Comparison of ENCODE assay signal across 9 cellular contexts in the genomic region with DNA sequence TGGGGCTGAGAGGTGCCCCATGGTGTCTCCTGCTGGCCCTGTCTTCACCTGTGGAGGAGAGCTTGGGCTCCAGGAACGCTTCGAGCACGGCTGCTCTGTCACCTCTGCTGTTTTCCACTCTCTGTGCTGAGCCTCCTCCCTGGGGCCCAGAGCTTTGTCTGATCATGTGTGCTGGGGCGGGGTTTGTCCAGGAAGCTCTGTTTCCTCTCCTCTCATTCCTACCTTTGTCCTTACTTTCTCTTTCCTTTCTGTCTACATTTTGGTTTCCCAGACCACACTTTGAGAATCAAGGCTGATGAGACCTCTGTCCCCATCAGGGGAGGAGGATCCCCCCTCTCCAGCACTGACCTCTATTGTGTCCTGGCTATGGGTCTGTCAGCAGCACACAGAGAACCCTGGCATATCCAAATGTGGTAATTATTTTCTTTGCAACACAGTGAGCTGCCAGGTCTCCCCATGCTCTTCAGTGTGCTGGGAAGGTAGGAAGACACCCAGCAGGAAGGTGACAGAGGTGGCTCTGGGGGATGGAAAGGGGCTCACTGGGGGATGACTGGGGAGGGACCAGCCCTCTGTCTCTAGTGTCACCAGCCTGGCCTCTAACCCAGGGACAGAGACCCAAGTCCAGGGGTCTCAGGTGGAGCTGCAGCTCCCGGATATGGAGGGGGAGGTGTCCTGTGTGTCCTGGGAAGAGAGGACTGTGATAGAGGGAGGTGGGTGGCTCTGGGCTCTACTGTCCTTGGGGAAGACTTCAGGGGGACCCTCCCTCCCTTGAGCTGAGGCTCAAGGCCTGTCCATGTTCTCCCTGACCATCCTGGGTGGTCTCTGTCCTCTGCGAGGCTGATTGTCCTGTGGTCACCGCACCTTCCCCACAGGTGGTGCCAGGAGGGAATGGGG. TPM values are rescaled to one million over a fixed set of nuclear protein-coding genes. Genes with fewer than 3 reads are reported as not detected.
DNase-seq lines count a peak whose midpoint lies in the region; ATAC-seq, FAIRE-seq and TF ChIP-seq lines count a peak whose summit lies in the region.
"Had no signal": no experiment of that assay in that cellular context is flagged by ENCODE, and none has a peak within 500 bp of the region (broad histone marks: within the 10 kb centered on the region; RNA-seq: fewer than 3 reads in every experiment).

A gene (minus strand): TSS at position 128 of the 894 bp plus-strand sequence. CDS start 107 bp downstream, at position 21.

- peaks cover 41% of the 10 kb centered on the region for H3K4me1 Mint-ChIP-seq in activated T-helper 2 cell treated with anti-CD3 and anti-CD28 coated beads, Interferon-gamma antibody, Interleukin-2, Interleukin-4, amounts not matched to agents 10 μg/mL and 5 μg/mL and 100 μg/mL, durations not matched to agents 14 hours and 24 hours and 36 hours (ENCODE audit: low read depth)

- H3K36me3 ChIP-seq in kidney (ENCODE audit: control insufficient read depth in 1 of 2, insufficient read depth in 2 of 2, low read length in 2 of 2) = no peaks in the 10 kb centered on the region
- no peaks in the 10 kb centered on the region for H3K36me3 ChIP-seq in brain microvascular endothelial cell (replicated peaks)

- peak within 1 kb of the TSS in 1 of 2 donors; percentile 72 for H3K9ac ChIP-seq in kidney (ENCODE audit: low read length in 2 of 2)

- H3K4me3 Mint-ChIP-seq in activated T-helper 2 cell treated with anti-CD3 and anti-CD28 coated beads, Interferon-gamma antibody, Interleukin-2, Interleukin-4, amounts not matched to agents 10 μg/mL and 5 μg/mL and 100 μg/mL, durations not matched to agents 14 hours and 24 hours and 36 hours (ENCODE audit: low read depth) = peak within 1 kb of the TSS; percentile 90

- no peak for FAIRE-seq in kidney (lab: Jason Lieb, UNC)

- ATAC-seq in HG03521 (IDR thresholded peaks at IDR 0.05; ENCODE audit: unreplicated experiment) = no peak

- DNase-seq in GM10266 (ENCODE audit: extremely low spot score) (peak; percentile 62), NCI-H526 (lab: John Stamatoyannopoulos, UW) (peak; percentile 27 to 72), kidney (no peak), brain microvascular endothelial cell (no peak), DMS 273 (lab: John Stamatoyannopoulos, UW; ENCODE audit: unreplicated experiment) (no peak)
- peak; percentile 63 for DNase-seq in activated T-helper 2 cell treated with anti-CD3 and anti-CD28 coated beads, Interferon-gamma antibody, Interleukin-2, Interleukin-4, amounts not matched to agents 10 μg/mL and 5 μg/mL and 100 μg/mL, durations not matched to agents 14 hours and 24 hours and 36 hours (ENCODE audit: low spot score)
- DNase-seq in stimulated activated CD8-positive, alpha-beta memory T cell treated with anti-CD3 and anti-CD28 coated beads, Interleukin-12 subunit alpha, Interleukin-12 subunit beta, amount 100 ng/mL, for 1 hour (ENCODE audit: low read depth) = peak; percentile 3

- intact Hi-C loops in activated T-helper 2 cell treated with anti-CD3 and anti-CD28 coated beads, Interferon-gamma antibody, Interleukin-2, Interleukin-4, amounts not matched to agents 10 μg/mL and 5 μg/mL and 100 μg/mL, durations not matched to agents 14 hours and 24 hours and 36 hours (cut with micrococcal nuclease) = loop anchor here (1.0 to 5.0 kb wide), 2 partner anchors 61 to 78 kb away; no protein-coding TSS in a partner anchor
- intact Hi-C loops in kidney (cut with DNase I) = no loop called here

- H3K27me3 Mint-ChIP-seq in activated T-helper 2 cell treated with anti-CD3 and anti-CD28 coated beads, Interferon-gamma antibody, Interleukin-2, Interleukin-4, amounts not matched to agents 10 μg/mL and 5 μg/mL and 100 μg/mL, durations not matched to agents 14 hours and 24 hours and 36 hours (ENCODE audit: low read depth) = no peaks in the 10 kb centered on the region

- H3K9me3 ChIP-seq in kidney (ENCODE audit: control insufficient read depth in 1 of 2, low read length in 2 of 2) = no peaks in the 10 kb centered on the region

- TF ChIP-seq CTCF in GM10266 (IDR thresholded peaks at IDR 0.05; ENCODE audit: control insufficient read depth, insufficient read depth, low read depth, missing control alignments) (no peak), kidney (IDR thresholded peaks at IDR 0.05; ENCODE audit: borderline replicate concordance, extremely low read depth, insufficient read depth) (no peak), brain microvascular endothelial cell (IDR thresholded peaks at IDR 0.05; ENCODE audit: low read depth, low read length, missing control alignments) (no peak)

- peaks cover 6% of the 10 kb centered on the region for H3K36me3 Mint-ChIP-seq in activated T-helper 2 cell treated with anti-CD3 and anti-CD28 coated beads, Interferon-gamma antibody, Interleukin-2, Interleukin-4, amounts not matched to agents 10 μg/mL and 5 μg/mL and 100 μg/mL, durations not matched to agents 14 hours and 24 hours and 36 hours (ENCODE audit: low read depth)

- H3K4me3 ChIP-seq in kidney (ENCODE audit: low read length in 2 of 2) (peak within 1 kb of the TSS; percentile 67 to 68), brain microvascular endothelial cell (ENCODE audit: low read depth, low read length) (no peak within 1 kb of the TSS)

- no peaks in the 10 kb centered on the region for H3K9me3 Mint-ChIP-seq in activated T-helper 2 cell treated with anti-CD3 and anti-CD28 coated beads, Interferon-gamma antibody, Interleukin-2, Interleukin-4, amounts not matched to agents 10 μg/mL and 5 μg/mL and 100 μg/mL, durations not matched to agents 14 hours and 24 hours and 36 hours

- in situ Hi-C loops in brain microvascular endothelial cell (cut with HindIII; ENCODE audit: low pct_ligation_motif_present, low sequenced_read_pairs) = no loop called here

- peak within 1 kb of the TSS; percentile 95 for H3K27ac Mint-ChIP-seq in activated T-helper 2 cell treated with anti-CD3 and anti-CD28 coated beads, Interferon-gamma antibody, Interleukin-2, Interleukin-4, amounts not matched to agents 10 μg/mL and 5 μg/mL and 100 μg/mL, durations not matched to agents 14 hours and 24 hours and 36 hours

- H3K27ac ChIP-seq in kidney (ENCODE audit: low read depth in 2 of 2, low read length in 2 of 2) (peak within 1 kb of the TSS; percentile 87 to 89), brain microvascular endothelial cell (no peak within 1 kb of the TSS)

- peaks cover 2% of the 10 kb centered on the region for H3K27me3 ChIP-seq in brain microvascular endothelial cell (replicated peaks)

- peaks cover 11 to 17% of the 10 kb centered on the region in 2 donors for H3K4me1 ChIP-seq in kidney (ENCODE audit: control insufficient read depth in 1 of 2, insufficient read depth in 1 of 2, low read depth in 1 of 2, low read length in 2 of 2)

RNA-seq across cellular contexts. Expression of the gene that starts here (rescaled TPM):
- 7.1 and 8.5 TPM in 2 replicates for total RNA-seq in activated T-helper 2 cell treated with anti-CD3 and anti-CD28 coated beads, Interferon-gamma antibody, Interleukin-2, Interleukin-4, amounts not matched to agents 10 μg/mL and 5 μg/mL and 100 μg/mL, durations not matched to agents 14 hours and 24 hours and 36 hours
- total RNA-seq in kidney = 33.1 TPM
- polyA plus RNA-seq in kidney (ENCODE audit: insufficient read depth, low read depth, low replicate concordance) = 34.3 TPM
- total RNA-seq: myocyte had no signal

Comparison
In these comparisons a context has a peak if more than half of its experiments do, and no peak if none do; other contexts are left out.
1. DNase-seq: peak in GM10266 (single experiment), NCI-H526 (2 of 2), activated T-helper 2 cell treated with anti-CD3 and anti-CD28 coated beads, Interferon-gamma antibody, Interleukin-2, Interleukin-4, amounts not matched to agents 10 μg/mL and 5 μg/mL and 100 μg/mL, durations not matched to agents 14 hours and 24 hours and 36 hours (single experiment) and stimulated activated CD8-positive, alpha-beta memory T cell treated with anti-CD3 and anti-CD28 coated beads, Interleukin-12 subunit alpha, Interleukin-12 subunit beta, amount 100 ng/mL, for 1 hour (single experiment); none in kidney (single experiment), brain microvascular endothelial cell (single experiment) and DMS 273 (single experiment).